In genomic region chr7:22147113-22147512, GRCh38 we compare ENCODE assay signal across 9 cellular contexts.
DNase-seq lines count a peak whose midpoint lies in the region; FAIRE-seq and TF ChIP-seq lines count a peak whose summit lies in the region.
"Had no signal": no experiment of that assay in that cellular context is flagged by ENCODE, and none has a peak within 500 bp of the region (broad histone marks: within the 10 kb centered on the region; RNA-seq: fewer than 3 reads in every experiment).

No MANE protein-coding gene starts in this region.

- H3K4me3 ChIP-seq in fibroblast of villous mesenchyme (ENCODE audit: low read depth, low read length) (no peak overlapping the region), skeletal muscle satellite cell (ENCODE audit: low read length) (no peak overlapping the region)

- no peaks in the 10 kb centered on the region for H3K9me3 ChIP-seq in skeletal muscle satellite cell (replicated peaks; ENCODE audit: low read length)

- no peaks in the 10 kb centered on the region for H3K36me3 ChIP-seq in skeletal muscle satellite cell (ENCODE audit: insufficient read depth, low read length)

- DNase-seq in GM12891 (ENCODE audit: insufficient read length, low spot score) (peak; percentile 2), NCI-H524 (lab: John Stamatoyannopoulos, UW) (peak; percentile 87 to 98), fibroblast of villous mesenchyme (ENCODE audit: low read depth) (peak; percentile 4), NCI-H1694 (lab: John Stamatoyannopoulos, UW) (no peak), GOT3 (lab: John Stamatoyannopoulos, UW) (no peak), HT-29 (ENCODE audit: low spot score) (no peak)
- DNase-seq: activated CD4-positive, CD25-positive, alpha-beta regulatory T cell; MM.1S had no signal

- H3K4me1 ChIP-seq in skeletal muscle satellite cell (ENCODE audit: control insufficient read depth, insufficient read depth, low read length), result no peaks in the 10 kb centered on the region

- TF ChIP-seq CTCF in fibroblast of villous mesenchyme (IDR thresholded peaks at IDR 0.05; ENCODE audit: insufficient read depth, low read depth, low read length), result no peak

- no peak overlapping the region for H3K9ac ChIP-seq in skeletal muscle satellite cell (ENCODE audit: low read depth, low read length)

- FAIRE-seq in GM12891 (lab: Jason Lieb, UNC), result peak; percentile 81

- TF ChIP-seq POLR2A in GM12891 (IDR thresholded peaks at IDR 0.05; ENCODE audit: low read depth, low read length), result no peak

- H3K27me3 ChIP-seq in skeletal muscle satellite cell (ENCODE audit: control insufficient read depth, insufficient read depth, low read length), result no peaks in the 10 kb centered on the region

- peak overlapping the region; percentile 17 for H3K4me2 ChIP-seq in skeletal muscle satellite cell (ENCODE audit: low read length)

TF ChIP-seq in GM12891, 5 proteins besides CTCF, POLR2A, EP300 and RAD21:
- TF ChIP-seq PAX5 (IDR thresholded peaks at IDR 0.05; ENCODE audit: insufficient read depth, low read length, severe bottlenecking) (no peak), TAF1 (IDR thresholded peaks at IDR 0.05; ENCODE audit: low read depth, low read length) (no peak), SPI1 (IDR thresholded peaks at IDR 0.05; ENCODE audit: low read depth, low read length) (no peak), POLR2AphosphoS5 (IDR thresholded peaks at IDR 0.05; ENCODE audit: low read depth, low read length) (no peak), POU2F2 (IDR thresholded peaks at IDR 0.05; ENCODE audit: low read depth, low read length) (no peak)

Comparison
In these comparisons a context has a peak if more than half of its experiments do, and no peak if none do; other contexts are left out.
1. DNase-seq: peak in GM12891 (single experiment), NCI-H524 (2 of 2) and fibroblast of villous mesenchyme (single experiment); none in NCI-H1694 (single experiment), GOT3 (single experiment) and HT-29 (single experiment).